20 cellular contexts compared by ENCODE assay signal in the genomic region with DNA sequence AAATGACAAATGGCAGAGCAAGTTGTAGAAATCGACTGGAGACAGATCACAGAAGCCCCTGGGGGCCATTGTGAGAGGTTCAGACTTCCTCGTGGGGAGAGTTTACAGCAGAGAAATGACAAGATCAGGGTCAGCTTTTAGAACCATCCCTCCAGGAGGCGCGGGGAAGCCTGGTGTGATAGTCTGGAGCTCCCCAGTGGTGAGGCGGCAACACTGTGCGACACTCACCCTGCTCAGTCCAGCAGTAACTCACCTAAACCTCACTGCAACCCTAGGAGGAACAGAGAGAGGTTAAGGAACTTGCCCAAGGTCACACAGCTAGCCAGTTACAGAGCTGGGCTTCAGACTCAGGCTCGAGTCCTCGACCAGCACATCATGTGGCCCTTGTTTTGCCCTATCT.
DNase-seq lines count a peak whose midpoint lies in the region; ATAC-seq and TF ChIP-seq lines count a peak whose summit lies in the region.
"Had no signal": no experiment of that assay in that cellular context is flagged by ENCODE, and none has a peak within 500 bp of the region (broad histone marks: within the 10 kb centered on the region; RNA-seq: fewer than 3 reads in every experiment).

No MANE protein-coding gene starts in this region.

- no peaks in the 10 kb centered on the region for H4K20me1 ChIP-seq in DND-41 (ENCODE audit: insufficient read depth, low read length)

- CTCF ChIA-PET in HEK293 (lab: Yijun Ruan, JAX) = no interaction called here

- no peaks in the 10 kb centered on the region for H3K4me1 ChIP-seq in DND-41 (ENCODE audit: insufficient read depth, low read length)
- H3K4me1 ChIP-seq in HEK293 (ENCODE audit: control insufficient read depth, insufficient read depth, low read length) = no peaks in the 10 kb centered on the region
- H3K4me1 ChIP-seq in endodermal cell (ENCODE audit: control insufficient read depth, insufficient read depth, low read length) = no peaks in the 10 kb centered on the region
- H3K4me1 ChIP-seq in BE2C = no peaks in the 10 kb centered on the region

- H3K9me3 ChIP-seq in DND-41 (ENCODE audit: insufficient read depth, low read length, severe bottlenecking) (no peaks in the 10 kb centered on the region), HEK293 (ENCODE audit: control insufficient read depth, insufficient read depth, low read depth, low read length) (no peaks in the 10 kb centered on the region), WERI-Rb-1 (ENCODE audit: severe bottlenecking) (no peaks in the 10 kb centered on the region), endodermal cell (ENCODE audit: control insufficient read depth, low read length) (no peaks in the 10 kb centered on the region), BE2C (no peaks in the 10 kb centered on the region)

- H3K36me3 ChIP-seq in DND-41 (ENCODE audit: insufficient read depth, low read length) (no peaks in the 10 kb centered on the region), HEK293 (ENCODE audit: control insufficient read depth in 2 of 2, insufficient read depth in 1 of 2, low read length in 2 of 2) (no peaks in the 10 kb centered on the region), WERI-Rb-1 (no peaks in the 10 kb centered on the region), endodermal cell (ENCODE audit: control insufficient read depth, insufficient read depth, low read length) (no peaks in the 10 kb centered on the region), BE2C (no peaks in the 10 kb centered on the region)

- H3K9me3 Mint-ChIP-seq in endodermal cell = peaks cover 3% of the 10 kb centered on the region
- H3K9me3 Mint-ChIP-seq: CD8-positive, alpha-beta memory T cell; HFFc6 had no signal

- no peaks in the 10 kb centered on the region for H3K79me2 ChIP-seq in DND-41 (ENCODE audit: insufficient read depth, low read length)

- ATAC-seq in DND-41 (ENCODE audit: insufficient read depth, low read depth) (no peak), GM19035 (IDR thresholded peaks at IDR 0.05; ENCODE audit: unreplicated experiment) (no peak)
- ATAC-seq: GM12878 had no signal

- H3K27me3 ChIP-seq in DND-41 (ENCODE audit: insufficient read depth, low read length, poor library complexity) = no peaks in the 10 kb centered on the region
- no peaks in the 10 kb centered on the region for H3K27me3 ChIP-seq in WERI-Rb-1 (ENCODE audit: insufficient read depth, low read depth, severe bottlenecking)
- no peaks in the 10 kb centered on the region for H3K27me3 ChIP-seq in endodermal cell (ENCODE audit: control insufficient read depth, insufficient read depth, low read length, poor library complexity, severe bottlenecking)
- no peaks in the 10 kb centered on the region for H3K27me3 ChIP-seq in BE2C

- WGBS in endodermal cell (ENCODE audit: insufficient coverage in 1 of 2, insufficient read length in 1 of 2), 2 experiments = 75 to 85% methylated on average over 1 to 8 of the region's 8 CpGs

- H3K4me1 Mint-ChIP-seq in endodermal cell = peaks cover 8% of the 10 kb centered on the region
- H3K4me1 Mint-ChIP-seq: B cell; CD4-positive, CD25-positive, alpha-beta regulatory T cell; CD8-positive, alpha-beta memory T cell had no signal

- H3K36me3 Mint-ChIP-seq in endodermal cell (ENCODE audit: low read depth) = no peaks in the 10 kb centered on the region
- H3K36me3 Mint-ChIP-seq: CD4-positive, CD25-positive, alpha-beta regulatory T cell; CD8-positive, alpha-beta memory T cell; IgD-negative memory B cell had no signal

- 0 out of 2 replicates have a peak overlapping the region, but pooled peaks have one; percentile 11 for H2AFZ ChIP-seq in DND-41 (ENCODE audit: low read depth, low read length)

- no peak overlapping the region for H3K27ac Mint-ChIP-seq in endodermal cell
- H3K27ac Mint-ChIP-seq: B cell; CD4-positive, CD25-positive, alpha-beta regulatory T cell; CD8-positive, alpha-beta memory T cell; HFFc6; IgD-negative memory B cell had no signal

- H3K4me2 ChIP-seq in DND-41 (ENCODE audit: insufficient read depth, low read length) = no peak overlapping the region

- no peak for DNase-seq in DND-41
- no peak for DNase-seq in WERI-Rb-1
- DNase-seq in endodermal cell = peak; percentile 49
- DNase-seq in NAMALWA (ENCODE audit: low spot score) = no peak
- DNase-seq in BE2C = no peak
- DNase-seq in COLO668 (lab: John Stamatoyannopoulos, UW; ENCODE audit: unreplicated experiment) = no peak
- DNase-seq: C1 segment of cervical spinal cord; CD4-positive, CD25-positive, alpha-beta regulatory T cell; CD8-positive, alpha-beta memory T cell; DMS153; DMS79 treated with DMSO at 0.1 percent for 48 hours; EL; HCEC 1CT; HFFc6; KG1 had no signal

- H3K27ac ChIP-seq in DND-41 (ENCODE audit: low read length) (no peak overlapping the region), HEK293 (ENCODE audit: extremely low read depth, low read depth, low read length) (no peak overlapping the region), WERI-Rb-1 (no peak overlapping the region), endodermal cell (ENCODE audit: low read depth, low read length) (no peak overlapping the region)

- H3K4me3 Mint-ChIP-seq in endodermal cell = no peak overlapping the region
- H3K4me3 Mint-ChIP-seq: B cell; CD4-positive, CD25-positive, alpha-beta regulatory T cell; CD8-positive, alpha-beta memory T cell; HFFc6; IgD-negative memory B cell had no signal

- TF ChIP-seq CTCF in DND-41 (IDR thresholded peaks at IDR 0.05; ENCODE audit: borderline replicate concordance, extremely low read depth, low read length, poor library complexity, severe bottlenecking) (no peak), HEK293 (tag by site-specific recombination; IDR thresholded peaks at IDR 0.05) (no peak), WERI-Rb-1 (IDR thresholded peaks at IDR 0.05; ENCODE audit: low read depth, low read length) (0 out of 2 replicates have a peak, but pooled peaks have one; percentile 18), endodermal cell (conservative IDR thresholded peaks at IDR 0.05) (peak; percentile 43), BE2C (IDR thresholded peaks at IDR 0.05; ENCODE audit: low read depth, low read length) (no peak; the same call in 1 of the 2 replicates)

- H3K27me3 Mint-ChIP-seq in endodermal cell (ENCODE audit: insufficient read depth) = peaks cover 24% of the 10 kb centered on the region
- H3K27me3 Mint-ChIP-seq: CD4-positive, CD25-positive, alpha-beta regulatory T cell; IgD-negative memory B cell had no signal

- H3K9ac ChIP-seq in DND-41 (ENCODE audit: low read depth, low read length) (no peak overlapping the region), endodermal cell (ENCODE audit: extremely low read depth, low read length, poor library complexity, severe bottlenecking) (no peak overlapping the region)

- POLR2A ChIA-PET in HEK293 (lab: Yijun Ruan, JAX) = no interaction called here

- H3K4me3 ChIP-seq in DND-41 (ENCODE audit: low read depth in 1 of 2, low read length in 2 of 2) = no peak overlapping the region
- no peak overlapping the region for H3K4me3 ChIP-seq in HEK293 (ENCODE audit: low read depth, low read length)
- no peak overlapping the region for H3K4me3 ChIP-seq in WERI-Rb-1 (ENCODE audit: low read depth, low read length)
- H3K4me3 ChIP-seq in endodermal cell (ENCODE audit: low read length) = no peak overlapping the region
- H3K4me3 ChIP-seq in BE2C (ENCODE audit: low read depth, low read length) = no peak overlapping the region
- H3K4me3 ChIP-seq: GM12878 had no signal

TF ChIP-seq in HEK293, 187 proteins besides CTCF, POLR2A, EP300 and RAD21:
- TF ChIP-seq, protein P1, sequence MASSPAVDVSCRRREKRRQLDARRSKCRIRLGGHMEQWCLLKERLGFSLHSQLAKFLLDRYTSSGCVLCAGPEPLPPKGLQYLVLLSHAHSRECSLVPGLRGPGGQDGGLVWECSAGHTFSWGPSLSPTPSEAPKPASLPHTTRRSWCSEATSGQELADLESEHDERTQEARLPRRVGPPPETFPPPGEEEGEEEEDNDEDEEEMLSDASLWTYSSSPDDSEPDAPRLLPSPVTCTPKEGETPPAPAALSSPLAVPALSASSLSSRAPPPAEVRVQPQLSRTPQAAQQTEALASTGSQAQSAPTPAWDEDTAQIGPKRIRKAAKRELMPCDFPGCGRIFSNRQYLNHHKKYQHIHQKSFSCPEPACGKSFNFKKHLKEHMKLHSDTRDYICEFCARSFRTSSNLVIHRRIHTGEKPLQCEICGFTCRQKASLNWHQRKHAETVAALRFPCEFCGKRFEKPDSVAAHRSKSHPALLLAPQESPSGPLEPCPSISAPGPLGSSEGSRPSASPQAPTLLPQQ (tag by site-specific recombination; IDR thresholded peaks at IDR 0.05) = no peak
- TF ChIP-seq ZNF121 (tag by site-specific recombination; IDR thresholded peaks at IDR 0.05) (no peak), ZNF768 (tag by site-specific recombination; IDR thresholded peaks at IDR 0.05) (0 out of 2 replicates have a peak, but pooled peaks have one; percentile 32), ZNF664 (tag by site-specific recombination; IDR thresholded peaks at IDR 0.05) (peak; percentile 37; the same call in 1 of the 2 replicates)

Comparison
In these comparisons a context has a peak if more than half of its experiments do, and no peak if none do; other contexts are left out.
1. CTCF ChIP-seq: peak in WERI-Rb-1 (single experiment) and endodermal cell (single experiment); none in DND-41 (single experiment), HEK293 (single experiment) and BE2C (single experiment).